In the genomic region with DNA sequence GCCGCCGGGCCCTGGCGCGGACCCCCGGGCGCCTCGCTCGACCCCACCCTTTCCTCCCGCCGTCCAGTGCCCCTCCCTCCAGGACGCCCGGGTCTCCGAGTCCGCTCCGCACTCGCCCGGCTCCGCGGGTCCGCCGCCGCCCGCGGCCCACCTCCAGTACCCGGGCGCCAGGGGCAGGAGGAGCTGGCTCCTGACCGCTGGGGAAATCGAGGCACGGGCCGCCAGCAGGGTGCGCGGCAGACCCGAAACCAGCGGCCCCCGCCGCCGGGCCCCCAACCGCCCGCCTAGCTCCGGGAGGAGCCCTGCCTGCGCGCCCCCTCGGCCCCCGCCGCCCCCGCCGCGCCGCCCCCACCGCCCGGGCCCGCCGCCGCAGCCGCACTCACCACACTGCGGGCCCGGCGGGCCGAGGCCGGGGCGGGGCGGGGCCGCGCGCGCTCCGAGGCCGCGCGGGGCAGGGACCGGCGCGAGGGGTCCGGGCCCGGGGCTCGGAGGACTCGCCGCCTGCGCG, we compare ENCODE assay signal across 9 cellular contexts. TPM values are rescaled to one million over a fixed set of nuclear protein-coding genes. Genes with fewer than 3 reads are reported as not detected.
DNase-seq lines count a peak whose midpoint lies in the region; ATAC-seq and TF ChIP-seq lines count a peak whose summit lies in the region.
"Had no signal": no experiment of that assay in that cellular context is flagged by ENCODE, and none has a peak within 500 bp of the region (broad histone marks: within the 10 kb centered on the region; RNA-seq: fewer than 3 reads in every experiment).

No MANE protein-coding gene starts in this region.

- no peak for TF ChIP-seq CTCF in DOHH2 (IDR thresholded peaks at IDR 0.05; ENCODE audit: low read depth, low read length, poor library complexity, severe bottlenecking)
- TF ChIP-seq CTCF in Peyer's patch (IDR thresholded peaks at IDR 0.05) = no peak
- no peak for TF ChIP-seq CTCF in progenitor cell of endocrine pancreas (IDR thresholded peaks at IDR 0.05; ENCODE audit: unreplicated experiment)

- peaks cover 40% of the 10 kb centered on the region for H3K4me1 ChIP-seq in DOHH2 (ENCODE audit: control insufficient read depth, low read length)
- peaks cover 13 to 64% (median 23%) of the 10 kb centered on the region in 4 donors for H3K4me1 ChIP-seq in Peyer's patch
- H3K4me1 ChIP-seq in esophagus (ENCODE audit: control insufficient read depth in 2 of 2, insufficient read depth in 2 of 2, low read length in 1 of 2) = peaks cover 22 to 30% of the 10 kb centered on the region in 2 donors

- H3K4me3 ChIP-seq in DOHH2 (ENCODE audit: low read length) (peak overlapping the region; percentile 98), Peyer's patch (peak overlapping the region; percentile 96 to 100 (median 98)), esophagus (ENCODE audit: low read depth in 1 of 2, low read length in 2 of 2) (peak overlapping the region; percentile 73 to 83)

- peak overlapping the region; percentile 88 for H3K4me2 ChIP-seq in DOHH2 (ENCODE audit: low read length)

- H3K9me3 ChIP-seq in DOHH2 (ENCODE audit: control insufficient read depth, insufficient read depth, low read length) (no peaks in the 10 kb centered on the region), Peyer's patch (no peaks in the 10 kb centered on the region), esophagus (ENCODE audit: control insufficient read depth in 2 of 2, insufficient read depth in 1 of 2, low read depth in 1 of 2, low read length in 1 of 2) (no peaks in the 10 kb centered on the region)

- no peaks in the 10 kb centered on the region for H3K9me3 Mint-ChIP-seq in progenitor cell of endocrine pancreas (ENCODE audit: low read depth)

- DNase-seq in Peyer's patch = no peak
- no peak for DNase-seq in progenitor cell of endocrine pancreas (ENCODE audit: low spot score, unreplicated experiment)
- no peak for DNase-seq in COLO668 (lab: John Stamatoyannopoulos, UW; ENCODE audit: unreplicated experiment)
- no peak for DNase-seq in globus pallidus (ENCODE audit: low spot score)
- DNase-seq in NCI-H510A treated with DMSO at 0.1 percent for 48 hours (lab: John Stamatoyannopoulos, UW) = no peak

- H3K27me3 ChIP-seq in DOHH2 (ENCODE audit: control insufficient read depth, low read length) (peaks cover 4% of the 10 kb centered on the region; the same call in 1 of the 2 replicates), Peyer's patch (no peaks in the 10 kb centered on the region), esophagus (ENCODE audit: control insufficient read depth in 1 of 2, insufficient read depth in 2 of 2, low read length in 2 of 2) (no peaks in the 10 kb centered on the region)

- 0 out of 2 replicates have a peak, but pooled peaks cover 2% of the 10 kb centered on the region for H3F3A ChIP-seq in DOHH2 (ENCODE audit: control insufficient read depth, insufficient read depth)

- peaks cover 47% of the 10 kb centered on the region for H3K79me2 ChIP-seq in DOHH2 (ENCODE audit: control insufficient read depth, low read length)

- no peak overlapping the region for H3K27ac Mint-ChIP-seq in progenitor cell of endocrine pancreas

- ATAC-seq in GM21786 (IDR thresholded peaks at IDR 0.05; ENCODE audit: unreplicated experiment) = peak; percentile 8

- peaks cover 3% of the 10 kb centered on the region for H3K27me3 Mint-ChIP-seq in progenitor cell of endocrine pancreas

- 0 to 1% methylated on average over 36 to 80 of the region's 80 CpGs for WGBS in esophagus, 2 donors

- peaks cover 14% of the 10 kb centered on the region for H4K20me1 ChIP-seq in DOHH2 (ENCODE audit: control insufficient read depth, insufficient read depth, low read depth, low read length)

- H3K4me1 Mint-ChIP-seq in progenitor cell of endocrine pancreas (ENCODE audit: low read depth) = peaks cover 26% of the 10 kb centered on the region

- H3K27ac ChIP-seq in DOHH2 (ENCODE audit: low read depth, low read length) (peak overlapping the region; percentile 61), Peyer's patch (peak overlapping the region; percentile 94 to 100 (median 97)), esophagus (ENCODE audit: low read depth in 2 of 2, low read length in 1 of 2) (peak overlapping the region; percentile 95 to 98)

- peak overlapping the region; percentile 61 for H3K4me3 Mint-ChIP-seq in progenitor cell of endocrine pancreas (ENCODE audit: low read depth)

- TF ChIP-seq POLR2A in Peyer's patch (IDR thresholded peaks at IDR 0.05) = no peak

- H3K9me2 ChIP-seq in DOHH2 (replicated peaks; ENCODE audit: control insufficient read depth, low read length) = no peaks in the 10 kb centered on the region

- H3K36me3 ChIP-seq in DOHH2 (ENCODE audit: control insufficient read depth, low read length) (no peaks in the 10 kb centered on the region; the same call in 1 of the 2 replicates), Peyer's patch (peaks cover 0 to 7% (median 0%) of the 10 kb centered on the region in 3 donors), esophagus (ENCODE audit: control insufficient read depth in 2 of 2, insufficient read depth in 2 of 2, low read length in 1 of 2) (peaks cover 0 to 7% of the 10 kb centered on the region in 2 donors)

- H3K36me3 Mint-ChIP-seq in progenitor cell of endocrine pancreas (ENCODE audit: insufficient read depth) = no peaks in the 10 kb centered on the region

RNA-seq across cellular contexts. Expression of gene MAFG, which starts 0.3 kb away (rescaled TPM):
- total RNA-seq in Peyer's patch (10 to 100 TPM; 19.8 to 38.3 (median 34.4) TPM), progenitor cell of endocrine pancreas (29.5 and 30.2 TPM in 2 replicates)
- 10 to 100 TPM; 10.3 to 11.9 TPM for polyA plus RNA-seq in esophagus

RNA-seq across cellular contexts. Expression of gene SIRT7, which starts 9.2 kb away (rescaled TPM):
- total RNA-seq in Peyer's patch (100 to 1,000 TPM in 2 of 4 donors, 10 to 100 TPM in 2; 82.5 to 130 (median 112) TPM), progenitor cell of endocrine pancreas (32.4 and 34.0 TPM in 2 replicates)
- 10 to 100 TPM; 64.9 to 84.0 TPM for polyA plus RNA-seq in esophagus

RNA-seq across cellular contexts. Expression of gene PYCR1, which starts 9.9 kb away (rescaled TPM):
- total RNA-seq in Peyer's patch = 10 to 100 TPM in 3 of 4 donors, 1 to 10 TPM in 1; 2.4 to 21.5 (median 20.2) TPM
- polyA plus RNA-seq in esophagus = 10 to 100 TPM in 1 of 2 donors, 1 to 10 TPM in 1; 6.5 to 18.1 TPM
- 65.0 and 65.6 TPM in 2 replicates for total RNA-seq in progenitor cell of endocrine pancreas

RNA-seq across cellular contexts. Expression of gene PCYT2, which starts 16.0 kb away (rescaled TPM):
- total RNA-seq in Peyer's patch = 100 to 1,000 TPM in 3 of 4 donors, 10 to 100 TPM in 1; 67.7 to 297 (median 179) TPM
- polyA plus RNA-seq in esophagus = 10 to 100 TPM; 23.1 to 46.5 TPM
- total RNA-seq in progenitor cell of endocrine pancreas = 93.2 and 95.2 TPM in 2 replicates

RNA-seq across cellular contexts. Expression of gene MYADML2, which starts 19.8 kb away (rescaled TPM):
- total RNA-seq in Peyer's patch = under 1 TPM in 1 of 4 donors, not detected in 3; 0.76 TPM
- polyA plus RNA-seq in esophagus = not detected
- not detected in 2 replicates for total RNA-seq in progenitor cell of endocrine pancreas
- total RNA-seq: SK-MEL-5 had no signal
